8 cellular contexts compared by ENCODE assay signal in genomic region chr22:23895599-23896144, GRCh38. TPM values are rescaled to one million over a fixed set of nuclear protein-coding genes. Genes with fewer than 3 reads are reported as not detected.
A peak's percentile ranks its signal among the peaks of the same experiment; 100 is the strongest.
DNase-seq lines count a peak whose midpoint lies in the region; ATAC-seq and TF ChIP-seq lines count a peak whose summit lies in the region.

No MANE protein-coding gene starts in this region.

- H3K27me3 ChIP-seq in SJSA1 (replicated peaks) (no peaks in the 10 kb centered on the region), esophagus squamous epithelium (no peaks in the 10 kb centered on the region), prostate gland (replicated peaks; ENCODE audit: insufficient read depth) (no peaks in the 10 kb centered on the region)

- H3K9me3 ChIP-seq in ES-I3 (ENCODE audit: control insufficient read depth, insufficient read depth, low read length) (peaks cover 10% of the 10 kb centered on the region), SJSA1 (replicated peaks) (no peaks in the 10 kb centered on the region; the same call in 1 of the 2 replicates), esophagus squamous epithelium (no peaks in the 10 kb centered on the region), prostate gland (no peaks in the 10 kb centered on the region)

- peak overlapping the region; percentile 57 for H3K4me3 ChIP-seq in SJSA1
- H3K4me3 ChIP-seq in esophagus squamous epithelium: peak overlapping the region; percentile 73 to 94 (median 86)
- peak overlapping the region; percentile 64 to 81 for H3K4me3 ChIP-seq in prostate gland

- peaks cover 12% of the 10 kb centered on the region; the same call in 1 of the 2 replicates for H3K36me3 ChIP-seq in ES-I3 (ENCODE audit: insufficient read depth, low read length)
- H3K36me3 ChIP-seq in SJSA1: peaks cover 32% of the 10 kb centered on the region
- H3K36me3 ChIP-seq in esophagus squamous epithelium: peaks cover 17 to 30% (median 19%) of the 10 kb centered on the region in 3 donors
- peaks cover 0 to 10% of the 10 kb centered on the region in 2 donors for H3K36me3 ChIP-seq in prostate gland

- WGBS in esophagus squamous epithelium, 2 donors: 62 to 69% methylated on average over 9 to 15 of the region's 16 CpGs
- 71% methylated on average over 16 of the region's 16 CpGs for WGBS in prostate gland

- intact Hi-C loops in esophagus squamous epithelium (cut with DNase I): no loop called here
- intact Hi-C loops in prostate gland (cut with DNase I): no loop called here

- peak overlapping the region; percentile 80 for H3K9ac ChIP-seq in ES-I3 (ENCODE audit: low read depth, low read length)

- DNase-seq in SJSA1 (ENCODE audit: low read depth in 1 of 2, low spot score in 2 of 2) (no peak), esophagus squamous epithelium (lab: John Stamatoyannopoulos, UW) (no peak), prostate gland (ENCODE audit: low spot score) (no peak), SK-N-DZ (ENCODE audit: low spot score) (no peak), DMS 273 treated with DMSO at 0.1 percent for 48 hours (lab: John Stamatoyannopoulos, UW) (no peak)

- no peak for TF ChIP-seq POLR2A in esophagus squamous epithelium (IDR thresholded peaks at IDR 0.05)
- TF ChIP-seq POLR2A in prostate gland (IDR thresholded peaks at IDR 0.05): no peak

- no peak for ATAC-seq in HG03439 (IDR thresholded peaks at IDR 0.05; ENCODE audit: unreplicated experiment)
- ATAC-seq in GM19463 (IDR thresholded peaks at IDR 0.05; ENCODE audit: unreplicated experiment): no peak

- H3K4me1 ChIP-seq in ES-I3 (ENCODE audit: insufficient read depth, low read length): peaks cover 8% of the 10 kb centered on the region; the same call in 1 of the 2 replicates
- peaks cover 20% of the 10 kb centered on the region for H3K4me1 ChIP-seq in SJSA1 (replicated peaks)
- peaks cover 17 to 52% (median 19%) of the 10 kb centered on the region in 3 donors for H3K4me1 ChIP-seq in esophagus squamous epithelium
- H3K4me1 ChIP-seq in prostate gland (replicated peaks): peaks cover 11% of the 10 kb centered on the region

- TF ChIP-seq CTCF in esophagus squamous epithelium (IDR thresholded peaks at IDR 0.05) (no peak), prostate gland (IDR thresholded peaks at IDR 0.05) (no peak)

- no peak overlapping the region for H3K27ac ChIP-seq in SJSA1
- H3K27ac ChIP-seq in esophagus squamous epithelium: peak overlapping the region; percentile 97 to 99 (median 98)
- peak overlapping the region; percentile 96 to 99 for H3K27ac ChIP-seq in prostate gland

RNA-seq across cellular contexts. Expression of gene MIF, which starts 1.5 kb away (rescaled TPM):
- total RNA-seq in SJSA1 (2014; rRNA removed; shearing (Covaris generic)): 110 and 155 TPM in 2 replicates
- 100 to 1,000 TPM; 410 to 807 (median 448) TPM for total RNA-seq in esophagus squamous epithelium
- total RNA-seq in prostate gland: 100 to 1,000 TPM; 501 to 587 TPM
- 1,022 and 1,207 TPM in 2 replicates for polyA plus RNA-seq in SK-N-DZ (2014; cell fraction: cytosol; rRNA removed)
- polyA plus RNA-seq in SK-N-DZ (2014; cell fraction: nucleus; rRNA removed): 607 and 719 TPM in 2 replicates

RNA-seq across cellular contexts. Expression of gene SLC2A11, which starts 38.0 kb away (rescaled TPM):
- 0.50 and 3.0 TPM in 2 replicates for total RNA-seq in SJSA1 (2014; rRNA removed; shearing (Covaris generic))
- total RNA-seq in esophagus squamous epithelium (1 to 10 TPM in 3 of 4 donors, under 1 TPM in 1; 0.57 to 4.4 (median 2.9) TPM), prostate gland (10 to 100 TPM; 15.1 to 27.0 TPM)
- polyA plus RNA-seq in SK-N-DZ (2014; cell fraction: cytosol; rRNA removed): 16.8 and 28.5 TPM in 2 replicates
- 43.3 and 56.5 TPM in 2 replicates for polyA plus RNA-seq in SK-N-DZ (2014; cell fraction: nucleus; rRNA removed)

RNA-seq across cellular contexts. Expression of gene DERL3, which starts 56.9 kb away (rescaled TPM):
- not detected in 2 replicates for total RNA-seq in SJSA1 (2014; rRNA removed; shearing (Covaris generic))
- total RNA-seq in esophagus squamous epithelium (1 to 10 TPM in 2 of 4 donors, not detected in 2; 1.3 to 1.9 TPM), prostate gland (1 to 10 TPM in 1 of 2 donors, not detected in 1; 6.9 TPM)
- polyA plus RNA-seq in SK-N-DZ (2014; cell fraction: cytosol; rRNA removed): not detected in 2 replicates
- not detected in 2 replicates for polyA plus RNA-seq in SK-N-DZ (2014; cell fraction: nucleus; rRNA removed)
